ENCODE assay signal across 8 cellular contexts in genomic region chr13:20566424-20566916, GRCh38. TPM values are rescaled to one million over a fixed set of nuclear protein-coding genes. Genes with fewer than 3 reads are reported as not detected.
DNase-seq lines count a peak whose midpoint lies in the region; ATAC-seq and TF ChIP-seq lines count a peak whose summit lies in the region.

No MANE protein-coding gene starts in this region.

- H3K9me3 ChIP-seq in right cardiac atrium (ENCODE audit: control insufficient read depth, low read length) = no peaks in the 10 kb centered on the region
- no peaks in the 10 kb centered on the region for H3K9me3 ChIP-seq in sigmoid colon

- ATAC-seq in HG02798 (IDR thresholded peaks at IDR 0.05; ENCODE audit: poor library complexity, unreplicated experiment) (peak; percentile 37), right cardiac atrium (no peak)

- TF ChIP-seq EP300 in sigmoid colon (IDR thresholded peaks at IDR 0.05) = peak in 1 of 4 donors; percentile 55

- peak in 2 of 3 donors; percentile 8 to 16 for DNase-seq in stimulated activated CD4-positive, alpha-beta T cell treated with anti-CD3 and anti-CD28 coated beads, Interleukin-12 subunit alpha, Interleukin-12 subunit beta, amount 100 ng/mL, for 48 hours (ENCODE audit: low read depth in 2 of 3, low spot score in 1 of 3)
- no peak for DNase-seq in stimulated activated CD4-positive, alpha-beta T cell treated with anti-CD3 and anti-CD28 coated beads, Interleukin-12 subunit alpha, Interleukin-12 subunit beta, amount 100 ng/mL, for 4 hours
- peak; percentile 73 for DNase-seq in NCI-H2171 treated with DMSO at 0.1 percent for 48 hours (lab: John Stamatoyannopoulos, UW)
- DNase-seq in activated naive CD8-positive, alpha-beta T cell treated with anti-CD3 and anti-CD28 coated beads, Interleukin-2, amount 50 U/mL, for 16 hours (ENCODE audit: low read depth, low spot score) = peak; percentile 2
- DNase-seq in right cardiac atrium = no peak
- DNase-seq in sigmoid colon = peak; percentile 86
- no peak for DNase-seq in NCI-H1048 (lab: John Stamatoyannopoulos, UW)

- H3K4me1 ChIP-seq in right cardiac atrium (ENCODE audit: control insufficient read depth, insufficient read depth, low read length) (peaks cover 2% of the 10 kb centered on the region), sigmoid colon (peaks cover 0 to 19% (median 15%) of the 10 kb centered on the region in 4 donors)

- H3K27ac ChIP-seq in right cardiac atrium (ENCODE audit: low read length) (peak overlapping the region; percentile 99), sigmoid colon (peak overlapping the region; percentile 94 to 96 (median 95))

- H3K4me3 ChIP-seq in right cardiac atrium (ENCODE audit: low read length) (peak overlapping the region; percentile 95), sigmoid colon (peak overlapping the region; percentile 67 to 81 (median 74))

- H3K36me3 ChIP-seq in sigmoid colon = no peaks in the 10 kb centered on the region

- TF ChIP-seq CTCF in sigmoid colon (IDR thresholded peaks at IDR 0.05) = no peak

- intact Hi-C loops in right cardiac atrium (cut with DNase I) = loop anchor here in 1 of 4 donors (5.0 kb wide), 1 partner anchor 39 kb away; the partner anchor contains the start of gene CRYL1
- intact Hi-C loops in sigmoid colon (cut with DNase I) = loop anchor here (1.0 to 10.0 kb wide), 3 partner anchors 40 to 258 kb away; no protein-coding TSS in a partner anchor

- WGBS in right cardiac atrium = 5% methylated on average over 23 of the region's 23 CpGs
- 2 to 6% methylated on average over 23 of the region's 23 CpGs for WGBS in sigmoid colon, 2 donors

- no peaks in the 10 kb centered on the region for H3K27me3 ChIP-seq in right cardiac atrium (ENCODE audit: control insufficient read depth, insufficient read depth)
- H3K27me3 ChIP-seq in sigmoid colon = no peaks in the 10 kb centered on the region

- no peak for TF ChIP-seq POLR2A in sigmoid colon (IDR thresholded peaks at IDR 0.05)

RNA-seq across cellular contexts. Expression of gene IFT88, which starts 0.5 kb away (rescaled TPM):
- 10 to 100 TPM in 2 of 4 donors, 1 to 10 TPM in 2; 9.3 to 12.9 (median 10.1) TPM for total RNA-seq in right cardiac atrium
- 5.8 TPM for polyA plus RNA-seq in right cardiac atrium
- total RNA-seq in sigmoid colon = 10 to 100 TPM; 13.8 to 21.8 (median 16.9) TPM
- polyA plus RNA-seq in sigmoid colon = 10 to 100 TPM in 1 of 3 donors, 1 to 10 TPM in 2; 6.6 to 10.0 (median 8.8) TPM

RNA-seq across cellular contexts. Expression of gene CRYL1, which starts 40.8 kb away (rescaled TPM):
- total RNA-seq in right cardiac atrium (10 to 100 TPM; 33.0 to 41.8 (median 33.3) TPM), sigmoid colon (10 to 100 TPM; 33.0 to 53.5 (median 37.7) TPM)
- polyA plus RNA-seq in right cardiac atrium (29.3 TPM), sigmoid colon (100 to 1,000 TPM in 2 of 3 donors, 10 to 100 TPM in 1; 62.4 to 183 (median 153) TPM)

Comparison
In these comparisons a context has a peak if more than half of its experiments do, and no peak if none do; other contexts are left out.
1. DNase-seq: peak in stimulated activated CD4-positive, alpha-beta T cell treated with anti-CD3 and anti-CD28 coated beads, Interleukin-12 subunit alpha, Interleukin-12 subunit beta, amount 100 ng/mL, for 48 hours (2 of 3), NCI-H2171 treated with DMSO at 0.1 percent for 48 hours (single experiment), activated naive CD8-positive, alpha-beta T cell treated with anti-CD3 and anti-CD28 coated beads, Interleukin-2, amount 50 U/mL, for 16 hours (single experiment) and sigmoid colon (single experiment); none in stimulated activated CD4-positive, alpha-beta T cell treated with anti-CD3 and anti-CD28 coated beads, Interleukin-12 subunit alpha, Interleukin-12 subunit beta, amount 100 ng/mL, for 4 hours (single experiment), right cardiac atrium (0 of 3) and NCI-H1048 (single experiment).